ENCODE assay signal across 34 cellular contexts in genomic region chr13:28730762-28731161, GRCh38.
"Had no signal": no experiment of that assay in that cellular context is flagged by ENCODE, and none has a peak within 500 bp of the region (broad histone marks: within the 10 kb centered on the region; RNA-seq: fewer than 3 reads in every experiment).

No MANE protein-coding gene starts in this region.

- H3K36me3 ChIP-seq: MG63 had no signal

- H3K4me3 ChIP-seq: MG63 had no signal

- H3K9me3 ChIP-seq: MG63 had no signal

- DNase-seq: Karpas-422, Kasumi-1, MG63, MM.1S, MV-4-11, NCI-H1048, NCI-H1092, NCI-H1092 treated with DMSO at 0.1 percent for 48 hours, NCI-H1105, NCI-H1105 treated with DMSO at 0.1 percent for 48 hours, NCI-H1417, NCI-H1417 treated with DMSO at 0.1 percent for 48 hours, NCI-H1436, NCI-H1436 treated with DMSO at 0.1 percent for 48 hours, NCI-H146, NCI-H1694, NCI-H1694 treated with DMSO at 0.1 percent for 48 hours, NCI-H187, NCI-H187 treated with DMSO at 0.1 percent for 48 hours, NCI-H1930, NCI-H2029, NCI-H2029 treated with DMSO at 0.1 percent for 48 hours, NCI-H2081, NCI-H2081 treated with DMSO at 0.1 percent for 48 hours, NCI-H2107, NCI-H2171, NCI-H2171 treated with DMSO at 0.1 percent for 48 hours, NCI-H2227 treated with DMSO at 0.1 percent for 48 hours, NCI-H226, NCI-H345, NCI-H446, NCI-H446 treated with DMSO at 0.1 percent for 48 hours, NCI-H510A, NCI-H510A treated with DMSO at 0.1 percent for 48 hours had no signal

- H3K27me3 ChIP-seq: MG63 had no signal
